ENCODE assay signal across 8 cellular contexts in genomic region chr12:47705239-47705570, GRCh38. TPM values are rescaled to one million over a fixed set of nuclear protein-coding genes. Genes with fewer than 3 reads are reported as not detected.
A peak's percentile ranks its signal among the peaks of the same experiment; 100 is the strongest.
DNase-seq lines count a peak whose midpoint lies in the region; ATAC-seq and TF ChIP-seq lines count a peak whose summit lies in the region.

No MANE protein-coding gene starts in this region.

- peak overlapping the region; percentile 87 for H3K9ac ChIP-seq in mesendoderm (ENCODE audit: low read length)

- H4K8ac ChIP-seq in mesendoderm (ENCODE audit: low read depth, low read length): no peak overlapping the region

- peak overlapping the region; percentile 8 for H3K4me2 ChIP-seq in mesendoderm (ENCODE audit: low read length)

- peak overlapping the region; percentile 44 for H3K4ac ChIP-seq in mesendoderm (ENCODE audit: low read depth, low read length)

- in situ Hi-C loops in brain microvascular endothelial cell (cut with HindIII; ENCODE audit: low pct_ligation_motif_present, low sequenced_read_pairs): no loop called here

- no peak for ATAC-seq in stimulated activated naive CD8-positive, alpha-beta T cell treated with anti-CD3 and anti-CD28 coated beads, Interleukin-15, Interleukin-2, amounts not matched to agents 100 U/mL and 50 U/mL, for 24 hours
- no peak for ATAC-seq in aorta (ENCODE audit: low FRiP score)
- ATAC-seq in HG02852 (IDR thresholded peaks at IDR 0.05; ENCODE audit: unreplicated experiment): no peak
- no peak for ATAC-seq in GM21515 (IDR thresholded peaks at IDR 0.05; ENCODE audit: unreplicated experiment)

- H3K4me3 ChIP-seq in brain microvascular endothelial cell (ENCODE audit: low read depth, low read length): peak overlapping the region; percentile 83
- H3K4me3 ChIP-seq in mesendoderm (ENCODE audit: low read length): peak overlapping the region; percentile 75
- peak overlapping the region; percentile 68 to 87 for H3K4me3 ChIP-seq in aorta (ENCODE audit: low read length in 2 of 2)

- intact Hi-C loops in aorta (cut with DNase I): no loop called here

- H3K36me3 Mint-ChIP-seq in stimulated activated naive CD8-positive, alpha-beta T cell treated with anti-CD3 and anti-CD28 coated beads, Interleukin-15, Interleukin-2, amounts not matched to agents 100 ng/mL and 50 ng/mL, for 24 hours (ENCODE audit: low read depth): peaks cover 35% of the 10 kb centered on the region

- no peak overlapping the region for H4K5ac ChIP-seq in mesendoderm (ENCODE audit: low read length)

- H3K79me1 ChIP-seq in mesendoderm (ENCODE audit: low read length): peaks cover 11% of the 10 kb centered on the region

- no CpG with 5 or more reads among the region's 9 CpGs for WGBS in mesendoderm (ENCODE audit: extremely low coverage, insufficient coverage, low lambda C conversion rate)
- WGBS in aorta, 2 donors: 0 to 1% methylated on average over 9 of the region's 9 CpGs

- H3K23ac ChIP-seq in mesendoderm (ENCODE audit: low read length): no peak overlapping the region

- H3K4me1 ChIP-seq in mesendoderm (ENCODE audit: control insufficient read depth, low read depth, low read length) (no peaks in the 10 kb centered on the region), aorta (ENCODE audit: control insufficient read depth in 1 of 2, insufficient read depth in 2 of 2, low read length in 2 of 2) (no peaks in the 10 kb centered on the region)

- H3K4me3 Mint-ChIP-seq in stimulated activated naive CD8-positive, alpha-beta T cell treated with anti-CD3 and anti-CD28 coated beads, Interleukin-15, Interleukin-2, amounts not matched to agents 100 ng/mL and 50 ng/mL, for 24 hours: peak overlapping the region; percentile 91

- H3K18ac ChIP-seq in mesendoderm (ENCODE audit: low read length): peak overlapping the region; percentile 54

- no peaks in the 10 kb centered on the region for H3K9me3 ChIP-seq in aorta (ENCODE audit: control insufficient read depth, low read length)

- H2BK15ac ChIP-seq in mesendoderm (replicated peaks; ENCODE audit: low read depth): no peak overlapping the region

- peaks cover 18% of the 10 kb centered on the region for H3K79me2 ChIP-seq in mesendoderm (ENCODE audit: control insufficient read depth, insufficient read depth, low read length)

- no peak overlapping the region for H2BK5ac ChIP-seq in mesendoderm (ENCODE audit: low read length)

- H3K27me3 Mint-ChIP-seq in stimulated activated naive CD8-positive, alpha-beta T cell treated with anti-CD3 and anti-CD28 coated beads, Interleukin-15, Interleukin-2, amounts not matched to agents 100 ng/mL and 50 ng/mL, for 24 hours: no peaks in the 10 kb centered on the region

- H3K9me3 Mint-ChIP-seq in stimulated activated naive CD8-positive, alpha-beta T cell treated with anti-CD3 and anti-CD28 coated beads, Interleukin-15, Interleukin-2, amounts not matched to agents 100 ng/mL and 50 ng/mL, for 24 hours: no peaks in the 10 kb centered on the region

- peaks cover 8% of the 10 kb centered on the region for H3K36me3 ChIP-seq in brain microvascular endothelial cell (replicated peaks)
- H3K36me3 ChIP-seq in mesendoderm (ENCODE audit: control insufficient read depth, insufficient read depth, low read length): no peaks in the 10 kb centered on the region
- peaks cover 2 to 4% of the 10 kb centered on the region in 2 donors for H3K36me3 ChIP-seq in aorta (ENCODE audit: control insufficient read depth in 1 of 2, insufficient read depth in 2 of 2, low read length in 1 of 2)

- peak overlapping the region; percentile 99 for H3K56ac ChIP-seq in mesendoderm (ENCODE audit: low read length)

- peak overlapping the region; percentile 94 for H3K27ac Mint-ChIP-seq in stimulated activated naive CD8-positive, alpha-beta T cell treated with anti-CD3 and anti-CD28 coated beads, Interleukin-15, Interleukin-2, amounts not matched to agents 100 ng/mL and 50 ng/mL, for 24 hours

- no peak for TF ChIP-seq CTCF in brain microvascular endothelial cell (IDR thresholded peaks at IDR 0.05; ENCODE audit: low read depth, low read length, missing control alignments)

- peaks cover 68% of the 10 kb centered on the region for H3K4me1 Mint-ChIP-seq in stimulated activated naive CD8-positive, alpha-beta T cell treated with anti-CD3 and anti-CD28 coated beads, Interleukin-15, Interleukin-2, amounts not matched to agents 100 ng/mL and 50 ng/mL, for 24 hours (ENCODE audit: low read depth)

- H2AK5ac ChIP-seq in mesendoderm (ENCODE audit: low read length): no peak overlapping the region

- H3K27ac ChIP-seq in brain microvascular endothelial cell (peak overlapping the region; percentile 83), mesendoderm (ENCODE audit: low read depth, low read length) (no peak overlapping the region), aorta (ENCODE audit: low read depth in 1 of 2, low read length in 2 of 2) (no peak overlapping the region)

- no peak overlapping the region for H2BK120ac ChIP-seq in mesendoderm (ENCODE audit: low read depth, low read length)

- no peaks in the 10 kb centered on the region for H3K27me3 ChIP-seq in brain microvascular endothelial cell (replicated peaks)
- H3K27me3 ChIP-seq in mesendoderm (ENCODE audit: insufficient read depth, low read length, poor library complexity): no peaks in the 10 kb centered on the region
- H3K27me3 ChIP-seq in aorta (ENCODE audit: control insufficient read depth in 1 of 2, insufficient read depth in 2 of 2, low read length in 1 of 2): no peaks in the 10 kb centered on the region

- DNase-seq in stimulated activated naive CD8-positive, alpha-beta T cell treated with anti-CD3 and anti-CD28 coated beads, Interleukin-15, Interleukin-2, amounts not matched to agents 100 U/mL and 50 U/mL, for 24 hours: no peak
- DNase-seq in brain microvascular endothelial cell (no peak), mesendoderm (no peak), aorta (no peak), NCI-H146 treated with DMSO at 0.1 percent for 48 hours (lab: John Stamatoyannopoulos, UW; ENCODE audit: unreplicated experiment) (no peak)

RNA-seq across cellular contexts. Expression of gene RPAP3, which starts 0.6 kb away (rescaled TPM):
- 56.4 TPM for polyA plus RNA-seq in mesendoderm (2013, experiment 1 of 2)
- 57.0 TPM for polyA plus RNA-seq in mesendoderm (2013, experiment 2 of 2)
- total RNA-seq in aorta: 10 to 100 TPM; 18.6 to 22.7 TPM
- polyA plus RNA-seq in aorta: 1 to 10 TPM; 4.6 to 7.8 TPM

RNA-seq across cellular contexts. Expression of gene ENDOU, which starts 20.1 kb away (rescaled TPM):
- polyA plus RNA-seq in mesendoderm (2013, experiment 1 of 2): 0.04 TPM
- 0.03 TPM for polyA plus RNA-seq in mesendoderm (2013, experiment 2 of 2)
- 1 to 10 TPM in 1 of 2 donors, under 1 TPM in 1; 0.29 to 1.7 TPM for total RNA-seq in aorta
- under 1 TPM in 1 of 2 donors, not detected in 1; 0.74 TPM for polyA plus RNA-seq in aorta

RNA-seq across cellular contexts. Expression of gene RAPGEF3, which starts 53.5 kb away (rescaled TPM):
- polyA plus RNA-seq in mesendoderm (2013, experiment 1 of 2): 7.8 TPM
- polyA plus RNA-seq in mesendoderm (2013, experiment 2 of 2): 7.4 TPM
- total RNA-seq in aorta: 100 to 1,000 TPM in 1 of 2 donors, 10 to 100 TPM in 1; 39.2 to 139 TPM
- polyA plus RNA-seq in aorta: 100 to 1,000 TPM in 1 of 2 donors, 1 to 10 TPM in 1; 3.1 to 149 TPM
